In genomic region chr1:213196328-213197054, GRCh38 we compare ENCODE assay signal across 8 cellular contexts.
DNase-seq lines count a peak whose midpoint lies in the region; ATAC-seq, FAIRE-seq and TF ChIP-seq lines count a peak whose summit lies in the region.
"Not testable (repeated sequence)": the region's sequence is repeated elsewhere in the genome, so short reads cannot be mapped to it uniquely, and the experiment has no call there.

No MANE protein-coding gene starts in this region.

- TF ChIP-seq POLR2A in HepG2 (IDR thresholded peaks at IDR 0.05; ENCODE audit: insufficient read depth in 1 of 2, low read depth in 2 of 2, low read length in 2 of 2) = not testable (repeated sequence)

- TF ChIP-seq RAD21 in HepG2 (CRISPR knock-in tag; IDR thresholded peaks at IDR 0.05) = not testable (repeated sequence)

- not testable (repeated sequence) for H3K9me2 ChIP-seq in PC-3 (replicated peaks; ENCODE audit: low read length)

- H3K4me2 ChIP-seq in PC-3 (ENCODE audit: low read length); HepG2 (ENCODE audit: low read depth, low read length): not testable (repeated sequence)

- CTCF ChIA-PET in PC-3 (lab: Charles Lee); HepG2 (lab: Yijun Ruan, JAX; ENCODE audit: low intra/inter-chr PET ratio, low total read pairs): not testable (repeated sequence)

- TF ChIP-seq EP300 in HepG2 (IDR thresholded peaks at IDR 0.05; ENCODE audit: low read depth in 2 of 2, low read length in 2 of 2); HepG2 (CRISPR knock-in tag; IDR thresholded peaks at IDR 0.05; ENCODE audit: borderline replicate concordance): not testable (repeated sequence)

- not testable (repeated sequence) for H3K4me3 ChIP-seq in LNCaP clone FGC (ENCODE audit: low read depth, low read length); PC-3 (ENCODE audit: low read length); HepG2 (replicated peaks in 1 of 3; ENCODE audit: insufficient read depth in 1 of 3, low read depth in 2 of 3, low read length in 3 of 3)

- H3K9me3 ChIP-seq in PC-3 (ENCODE audit: low read length); HepG2 (ENCODE audit: low read length): not testable (repeated sequence)

- TF ChIP-seq CTCF in 22Rv1 (IDR thresholded peaks at IDR 0.05); LNCaP clone FGC (IDR thresholded peaks at IDR 0.05; ENCODE audit: control insufficient read depth, extremely low read depth, insufficient read depth); PC-3 (conservative IDR thresholded peaks at IDR 0.05; ENCODE audit: low read depth, low read length); HepG2 (CRISPR knock-in tag; IDR thresholded peaks at IDR 0.05): not testable (repeated sequence)

- H3F3A ChIP-seq in PC-3 (ENCODE audit: low read length, unreplicated experiment) = not testable (repeated sequence)

- not testable (repeated sequence) for H3K4me1 ChIP-seq in PC-3 (ENCODE audit: insufficient read depth, low read length); HepG2 (ENCODE audit: insufficient read depth, low read length)

- H3K9ac ChIP-seq in PC-3 (ENCODE audit: low read length); HepG2 (ENCODE audit: insufficient read depth, low read depth, low read length): not testable (repeated sequence)

- BruUV-seq in PC-3 (replicated peaks; lab: Mats Ljungman, UMichigan); HepG2 (replicated peaks; lab: Mats Ljungman, UMichigan): not testable (repeated sequence)

- in situ Hi-C loops in HepG2 (cut with HindIII; ENCODE audit: extremely low pct_ligation_motif_present, low pct_unique_long_range_greater_than_20kb) = not testable (repeated sequence)

- H3K79me2 ChIP-seq in PC-3 (ENCODE audit: low read length); HepG2 (ENCODE audit: insufficient read depth, low read length): not testable (repeated sequence)

- H3K27me3 ChIP-seq in PC-3 (ENCODE audit: low read length); HepG2 (ENCODE audit: control insufficient read depth in 1 of 2, insufficient read depth in 2 of 2, low read length in 2 of 2): not testable (repeated sequence)

- not testable (repeated sequence) for H2AFZ ChIP-seq in PC-3 (ENCODE audit: low read length); HepG2 (ENCODE audit: low read length)

- FAIRE-seq in HepG2 (lab: Jason Lieb, UNC) = not testable (repeated sequence)

- not testable (repeated sequence) for H3K36me3 ChIP-seq in PC-3 (ENCODE audit: low read depth, low read length); HepG2 (replicated peaks in 1 of 2; ENCODE audit: control insufficient read depth in 1 of 2, insufficient read depth in 2 of 2, low read length in 2 of 2)

- POLR2A ChIA-PET in PC-3 (lab: Charles Lee; ENCODE audit: unreplicated experiment); HepG2 (lab: Yijun Ruan, JAX): not testable (repeated sequence)

- H4K20me1 ChIP-seq in PC-3 (ENCODE audit: low read length); HepG2 (ENCODE audit: insufficient read depth, low read length): not testable (repeated sequence)

- peak overlapping the region; percentile 64 for H3K27ac ChIP-seq in 22Rv1
- not testable (repeated sequence) for H3K27ac ChIP-seq in PC-3 (ENCODE audit: low read length); HepG2 (ENCODE audit: extremely low read length, insufficient read depth, low read length)

- intact Hi-C loops in PC-3 (cut with micrococcal nuclease); HepG2 (cut with micrococcal nuclease; ENCODE audit: unreplicated experiment): not testable (repeated sequence)

- DNase-seq in DMS53 (lab: John Stamatoyannopoulos, UW) = peak; percentile 88
- peak; percentile 63 for DNase-seq in LNCaP clone FGC (ENCODE audit: low read depth)
- DNase-seq in NCI-H2029 treated with DMSO at 0.1 percent for 48 hours (lab: John Stamatoyannopoulos, UW) = peak; percentile 10
- DNase-seq in NCI-H2107 treated with DMSO at 0.1 percent for 48 hours (lab: John Stamatoyannopoulos, UW; ENCODE audit: unreplicated experiment) = peak; percentile 18
- DNase-seq in NCI-H2196 (lab: John Stamatoyannopoulos, UW; ENCODE audit: unreplicated experiment) = peak; percentile 14
- not testable (repeated sequence) for DNase-seq in PC-3; HepG2 (ENCODE audit: low spot score)

- 90% methylated on average over 10 of the region's 10 CpGs for WGBS in HepG2 (ENCODE audit: low lambda C conversion rate)

- ATAC-seq in PC-3 = peak; percentile 56
- not testable (repeated sequence) for ATAC-seq in HepG2

TF ChIP-seq in HepG2, 621 proteins besides CTCF, POLR2A, EP300 and RAD21 (continues in another document):
- 0 out of 2 replicates have a peak, but pooled peaks have one; percentile 26 for TF ChIP-seq ZBTB33 (CRISPR knock-in tag; IDR thresholded peaks at IDR 0.05)
- TF ChIP-seq POGZ (CRISPR knock-in tag; IDR thresholded peaks at IDR 0.05) = peak; percentile 87
- TF ChIP-seq FOXP4 (CRISPR knock-in tag; IDR thresholded peaks at IDR 0.05) = peak; percentile 20; the same call in 1 of the 2 replicates
- not testable (repeated sequence) for TF ChIP-seq FOXP1 (IDR thresholded peaks at IDR 0.05)
- TF ChIP-seq FOXP1 (CRISPR knock-in tag; IDR thresholded peaks at IDR 0.05) = peak; percentile 59; the same call in 1 of the 2 replicates
- TF ChIP-seq, protein P1, sequence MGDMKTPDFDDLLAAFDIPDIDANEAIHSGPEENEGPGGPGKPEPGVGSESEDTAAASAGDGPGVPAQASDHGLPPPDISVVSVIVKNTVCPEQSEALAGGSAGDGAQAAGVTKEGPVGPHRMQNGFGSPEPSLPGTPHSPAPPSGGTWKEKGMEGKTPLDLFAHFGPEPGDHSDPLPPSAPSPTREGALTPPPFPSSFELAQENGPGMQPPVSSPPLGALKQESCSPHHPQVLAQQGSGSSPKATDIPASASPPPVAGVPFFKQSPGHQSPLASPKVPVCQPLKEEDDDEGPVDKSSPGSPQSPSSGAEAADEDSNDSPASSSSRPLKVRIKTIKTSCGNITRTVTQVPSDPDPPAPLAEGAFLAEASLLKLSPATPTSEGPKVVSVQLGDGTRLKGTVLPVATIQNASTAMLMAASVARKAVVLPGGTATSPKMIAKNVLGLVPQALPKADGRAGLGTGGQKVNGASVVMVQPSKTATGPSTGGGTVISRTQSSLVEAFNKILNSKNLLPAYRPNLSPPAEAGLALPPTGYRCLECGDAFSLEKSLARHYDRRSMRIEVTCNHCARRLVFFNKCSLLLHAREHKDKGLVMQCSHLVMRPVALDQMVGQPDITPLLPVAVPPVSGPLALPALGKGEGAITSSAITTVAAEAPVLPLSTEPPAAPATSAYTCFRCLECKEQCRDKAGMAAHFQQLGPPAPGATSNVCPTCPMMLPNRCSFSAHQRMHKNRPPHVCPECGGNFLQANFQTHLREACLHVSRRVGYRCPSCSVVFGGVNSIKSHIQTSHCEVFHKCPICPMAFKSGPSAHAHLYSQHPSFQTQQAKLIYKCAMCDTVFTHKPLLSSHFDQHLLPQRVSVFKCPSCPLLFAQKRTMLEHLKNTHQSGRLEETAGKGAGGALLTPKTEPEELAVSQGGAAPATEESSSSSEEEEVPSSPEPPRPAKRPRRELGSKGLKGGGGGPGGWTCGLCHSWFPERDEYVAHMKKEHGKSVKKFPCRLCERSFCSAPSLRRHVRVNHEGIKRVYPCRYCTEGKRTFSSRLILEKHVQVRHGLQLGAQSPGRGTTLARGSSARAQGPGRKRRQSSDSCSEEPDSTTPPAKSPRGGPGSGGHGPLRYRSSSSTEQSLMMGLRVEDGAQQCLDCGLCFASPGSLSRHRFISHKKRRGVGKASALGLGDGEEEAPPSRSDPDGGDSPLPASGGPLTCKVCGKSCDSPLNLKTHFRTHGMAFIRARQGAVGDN (CRISPR knock-in tag; IDR thresholded peaks at IDR 0.05) = 0 out of 2 replicates have a peak, but pooled peaks have one; percentile 8
